ENCODE assay signal across 8 cellular contexts in the genomic region with DNA sequence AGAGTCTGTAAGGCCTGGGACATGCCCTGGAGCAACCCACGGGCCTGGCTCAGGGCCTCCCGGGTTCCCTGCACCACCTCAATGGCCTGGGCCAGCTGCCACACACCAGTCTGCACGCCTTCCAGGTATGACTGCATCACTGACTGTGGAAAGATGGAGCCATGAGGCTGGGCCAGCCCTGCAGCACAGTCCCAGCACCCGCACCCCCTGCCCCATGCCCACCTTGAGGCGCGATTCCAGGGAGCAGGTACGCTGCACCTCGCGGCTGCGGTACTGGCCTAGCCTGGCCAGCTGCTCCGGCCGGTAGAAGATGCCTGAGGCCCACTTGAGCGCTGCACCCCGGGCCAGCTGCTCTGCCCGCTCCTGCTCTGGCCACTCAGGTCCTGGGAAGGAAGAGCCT. TPM values are rescaled to one million over a fixed set of nuclear protein-coding genes. Genes with fewer than 3 reads are reported as not detected.
"Had no signal": no experiment of that assay in that cellular context is flagged by ENCODE, and none has a peak within 500 bp of the region (broad histone marks: within the 10 kb centered on the region; RNA-seq: fewer than 3 reads in every experiment).

No MANE protein-coding gene starts in this region.

- H3K9me3 ChIP-seq: HAP-1 had no signal

- H3K27ac ChIP-seq: HL-60 had no signal

- H3K4me2 ChIP-seq: GM23338 had no signal

- ATAC-seq: GM23338, HCT116 had no signal

- H2AFZ ChIP-seq: GM23338 had no signal

- H3K4me3 ChIP-seq: GM23338, HAP-1 had no signal

- DNase-seq: H7, HFFc6, IMR-90 had no signal

RNA-seq across cellular contexts. Expression of a gene that starts 1.1 kb away (rescaled TPM):
- total RNA-seq: H4, IMR-90 had no signal
- polyA plus RNA-seq: IMR-90 had no signal
